ENCODE assay signal across 39 cellular contexts in genomic region chrX:151700581-151700980, GRCh38. TPM values are rescaled to one million over a fixed set of nuclear protein-coding genes. Genes with fewer than 3 reads are reported as not detected.
"Had no signal": no experiment of that assay in that cellular context is flagged by ENCODE, and none has a peak within 500 bp of the region (broad histone marks: within the 10 kb centered on the region; RNA-seq: fewer than 3 reads in every experiment).

No MANE protein-coding gene starts in this region.

- H3K4me3 ChIP-seq: adrenal gland, body of pancreas, breast epithelium had no signal

- H3K27ac ChIP-seq: adrenal gland, body of pancreas, brain microvascular endothelial cell, breast epithelium, VCaP had no signal

- H3K36me3 ChIP-seq: adrenal gland, brain microvascular endothelial cell, breast epithelium had no signal

- DNase-seq: activated B cell treated with CpG ODN at 0.5 μM for 24 hours; activated CD4-positive, alpha-beta memory T cell treated with anti-CD3 and anti-CD28 coated beads for 36 hours; activated CD4-positive, alpha-beta T cell treated with anti-CD3 and anti-CD28 coated beads for 4 hours; activated CD4-positive, alpha-beta T cell treated with anti-CD3 and anti-CD28 coated beads, Interleukin-2, amount 10 ng/mL, durations not matched to agents 24 days and 14 days; activated CD4-positive, alpha-beta T cell treated with anti-CD3 and anti-CD28 coated beads, Interleukin-2, amount 50 U/mL, for 1 hour; activated CD4-positive, alpha-beta T cell treated with anti-CD3 and anti-CD28 coated beads, Interleukin-2, amount 50 U/mL, for 4 hours; activated CD4-positive, CD25-positive, alpha-beta regulatory T cell treated with anti-CD3 and anti-CD28 coated beads, Interleukin-2, amount 50 U/mL, for 72 hours; activated CD8-positive, alpha-beta memory T cell treated with anti-CD3 and anti-CD28 coated beads, Interleukin-2, amount 50 U/mL, for 4 hours; activated CD8-positive, alpha-beta T cell treated with anti-CD3 and anti-CD28 coated beads for 36 hours; activated effector memory CD4-positive, alpha-beta T cell treated with anti-CD3 and anti-CD28 coated beads, Interleukin-2, amount 50 U/mL, for 16 hours; activated gamma-delta T cell treated with Interleukin-2 at 50 U/mL for 16 hours; activated naive CD4-positive, alpha-beta T cell; activated naive CD4-positive, alpha-beta T cell treated with anti-CD3 and anti-CD28 coated beads for 36 hours; activated naive CD4-positive, alpha-beta T cell treated with anti-CD3 and anti-CD28 coated beads, Interleukin-2, amount 50 U/mL, for 16 hours; activated naive CD8-positive, alpha-beta T cell treated with anti-CD3 and anti-CD28 coated beads for 36 hours; activated T-cell treated with anti-CD3 and anti-CD28 coated beads for 4 hours; activated T-cell treated with anti-CD3 and anti-CD28 coated beads, Interleukin-2, amount 50 U/mL, for 1 hour; activated T-cell treated with anti-CD3 and anti-CD28 coated beads, Interleukin-2, amount 50 U/mL, for 4 hours; activated T-cell treated with anti-CD3 and anti-CD28 coated beads, Interleukin-2, amount 50 U/mL, for 72 hours; adrenal gland; amniotic stem cell; aorta; body of pancreas; brain microvascular endothelial cell; caudate nucleus; SW 1271; T-helper 1 cell; T-helper 2 cell; T-helper 9 cell had no signal

- H3K4me1 ChIP-seq: adrenal gland, body of pancreas, breast epithelium had no signal

- H3K27ac Mint-ChIP-seq: activated B cell treated with CpG ODN at 0.5 μM for 24 hours; activated CD4-positive, alpha-beta memory T cell treated with anti-CD3 and anti-CD28 coated beads for 36 hours; activated CD4-positive, alpha-beta T cell treated with anti-CD3 and anti-CD28 coated beads, Interleukin-2, amount 10 ng/mL, durations not matched to agents 24 days and 14 days; activated CD8-positive, alpha-beta T cell treated with anti-CD3 and anti-CD28 coated beads for 36 hours; activated naive CD4-positive, alpha-beta T cell treated with anti-CD3 and anti-CD28 coated beads for 36 hours; activated naive CD4-positive, alpha-beta T cell treated with anti-CD3 and anti-CD28 coated beads, Interleukin-2, amount 50 U/mL, for 72 hours; activated naive CD8-positive, alpha-beta T cell treated with anti-CD3 and anti-CD28 coated beads for 36 hours; activated T-cell treated with anti-CD3 and anti-CD28 coated beads, Interleukin-2, amount 50 U/mL, for 72 hours; activated T-helper 1 cell treated with anti-CD3 and anti-CD28 coated beads, Interleukin-12 subunit alpha, Interleukin-12 subunit beta, Interleukin-2, Interleukin-4 antibody, amounts not matched to agents 30 ng/mL and 10 ng/mL and 1 ng/mL, durations not matched to agents 14 hours and 24 hours and 36 hours; activated T-helper 17 cell treated with anti-CD3 and anti-CD28 coated beads, Interleukin-2, amount 50 U/mL, for 72 hours; T-helper 1 cell treated with Interleukin-12 subunit alpha and Interleukin-12 subunit beta and Interleukin-4 antibody, amounts not matched to agents 30 μg/mL and 1 μg/mL, for 36 hours; T-helper 2 cell treated with Interferon-gamma antibody and Interleukin-4, amounts not matched to agents 5 μg/mL and 100 μg/mL, for 36 hours had no signal

- H3K27me3 ChIP-seq: body of pancreas, brain microvascular endothelial cell had no signal

- H3K9me3 Mint-ChIP-seq: activated B cell treated with CpG ODN at 0.5 μM for 24 hours; activated CD4-positive, alpha-beta memory T cell treated with anti-CD3 and anti-CD28 coated beads for 36 hours; activated CD4-positive, alpha-beta T cell treated with anti-CD3 and anti-CD28 coated beads, Interleukin-2, amount 10 ng/mL, durations not matched to agents 24 days and 14 days; activated CD8-positive, alpha-beta T cell treated with anti-CD3 and anti-CD28 coated beads for 36 hours; activated naive CD4-positive, alpha-beta T cell treated with anti-CD3 and anti-CD28 coated beads for 36 hours; activated naive CD4-positive, alpha-beta T cell treated with anti-CD3 and anti-CD28 coated beads, Interleukin-2, amount 50 U/mL, for 72 hours; activated naive CD8-positive, alpha-beta T cell treated with anti-CD3 and anti-CD28 coated beads for 36 hours; activated T-cell treated with anti-CD3 and anti-CD28 coated beads, Interleukin-2, amount 50 U/mL, for 4 hours; activated T-cell treated with anti-CD3 and anti-CD28 coated beads, Interleukin-2, amount 50 U/mL, for 72 hours; activated T-helper 1 cell treated with anti-CD3 and anti-CD28 coated beads, Interleukin-12 subunit alpha, Interleukin-12 subunit beta, Interleukin-2, Interleukin-4 antibody, amounts not matched to agents 30 ng/mL and 10 ng/mL and 1 ng/mL, durations not matched to agents 14 hours and 24 hours and 36 hours; activated T-helper 17 cell treated with anti-CD3 and anti-CD28 coated beads, Interleukin-2, amount 50 U/mL, for 72 hours; central memory CD8-positive, alpha-beta T cell; T-helper 1 cell treated with Interleukin-12 subunit alpha and Interleukin-12 subunit beta and Interleukin-4 antibody, amounts not matched to agents 30 μg/mL and 1 μg/mL, for 36 hours; T-helper 2 cell treated with Interferon-gamma antibody and Interleukin-4, amounts not matched to agents 5 μg/mL and 100 μg/mL, for 36 hours had no signal

- H3K4me3 Mint-ChIP-seq: activated B cell treated with CpG ODN at 0.5 μM for 24 hours; activated CD4-positive, alpha-beta memory T cell treated with anti-CD3 and anti-CD28 coated beads for 36 hours; activated CD4-positive, alpha-beta T cell treated with anti-CD3 and anti-CD28 coated beads, Interleukin-2, amount 10 ng/mL, durations not matched to agents 24 days and 14 days; activated CD8-positive, alpha-beta T cell treated with anti-CD3 and anti-CD28 coated beads for 36 hours; activated naive CD4-positive, alpha-beta T cell treated with anti-CD3 and anti-CD28 coated beads for 36 hours; activated naive CD8-positive, alpha-beta T cell treated with anti-CD3 and anti-CD28 coated beads for 36 hours; activated T-cell treated with anti-CD3 and anti-CD28 coated beads, Interleukin-2, amount 50 U/mL, for 4 hours; activated T-cell treated with anti-CD3 and anti-CD28 coated beads, Interleukin-2, amount 50 U/mL, for 72 hours; activated T-helper 1 cell treated with anti-CD3 and anti-CD28 coated beads, Interleukin-12 subunit alpha, Interleukin-12 subunit beta, Interleukin-2, Interleukin-4 antibody, amounts not matched to agents 30 ng/mL and 10 ng/mL and 1 ng/mL, durations not matched to agents 14 hours and 24 hours and 36 hours; activated T-helper 17 cell treated with anti-CD3 and anti-CD28 coated beads, Interleukin-2, amount 50 U/mL, for 72 hours; central memory CD8-positive, alpha-beta T cell; T-helper 1 cell treated with Interleukin-12 subunit alpha and Interleukin-12 subunit beta and Interleukin-4 antibody, amounts not matched to agents 30 μg/mL and 1 μg/mL, for 36 hours; T-helper 2 cell treated with Interferon-gamma antibody and Interleukin-4, amounts not matched to agents 5 μg/mL and 100 μg/mL, for 36 hours had no signal

- H3K4me1 Mint-ChIP-seq: activated B cell treated with CpG ODN at 0.5 μM for 24 hours; activated CD4-positive, alpha-beta T cell treated with anti-CD3 and anti-CD28 coated beads, Interleukin-2, amount 10 ng/mL, durations not matched to agents 24 days and 14 days; activated T-helper 17 cell treated with anti-CD3 and anti-CD28 coated beads, Interleukin-2, amount 50 U/mL, for 72 hours; central memory CD8-positive, alpha-beta T cell had no signal

- H3K9me3 ChIP-seq: adrenal gland, body of pancreas, breast epithelium had no signal

- H3K27me3 Mint-ChIP-seq: central memory CD8-positive, alpha-beta T cell had no signal

- ATAC-seq: activated CD8-positive, alpha-beta T cell treated with anti-CD3 and anti-CD28 coated beads for 36 hours; activated naive CD4-positive, alpha-beta T cell treated with anti-CD3 and anti-CD28 coated beads, Interleukin-2, amount 50 U/mL, for 72 hours; activated T-cell treated with anti-CD3 and anti-CD28 coated beads, Interleukin-2, amount 50 U/mL, for 4 hours; activated T-cell treated with anti-CD3 and anti-CD28 coated beads, Interleukin-2, amount 50 U/mL, for 72 hours; activated T-helper 17 cell treated with anti-CD3 and anti-CD28 coated beads, Interleukin-2, amount 50 U/mL, for 72 hours; body of pancreas had no signal

RNA-seq across cellular contexts. Expression of gene PRRG3, which starts 5.3 kb away (rescaled TPM):
- total RNA-seq: activated B cell treated with CpG ODN at 0.5 μM for 24 hours; activated CD4-positive, alpha-beta memory T cell treated with anti-CD3 and anti-CD28 coated beads for 36 hours; activated CD4-positive, alpha-beta T cell treated with anti-CD3 and anti-CD28 coated beads, Interleukin-2, amount 10 ng/mL, durations not matched to agents 24 days and 14 days; activated CD8-positive, alpha-beta memory T cell treated with anti-CD3 and anti-CD28 coated beads for 36 hours; activated CD8-positive, alpha-beta T cell treated with anti-CD3 and anti-CD28 coated beads for 36 hours; activated naive CD4-positive, alpha-beta T cell treated with anti-CD3 and anti-CD28 coated beads for 36 hours; activated naive CD4-positive, alpha-beta T cell treated with anti-CD3 and anti-CD28 coated beads, Interleukin-2, amount 50 U/mL, for 72 hours; activated naive CD8-positive, alpha-beta T cell treated with anti-CD3 and anti-CD28 coated beads for 36 hours; activated T-cell treated with anti-CD3 and anti-CD28 coated beads, Interleukin-2, amount 50 U/mL, for 4 hours; activated T-cell treated with anti-CD3 and anti-CD28 coated beads, Interleukin-2, amount 50 U/mL, for 72 hours; activated T-helper 1 cell treated with anti-CD3 and anti-CD28 coated beads, Interleukin-12 subunit alpha, Interleukin-12 subunit beta, Interleukin-2, Interleukin-4 antibody, amounts not matched to agents 30 ng/mL and 10 ng/mL and 1 ng/mL, durations not matched to agents 14 hours and 24 hours and 36 hours; activated T-helper 17 cell treated with anti-CD3 and anti-CD28 coated beads, Interleukin-2, amount 50 U/mL, for 72 hours had no signal

RNA-seq across cellular contexts. Expression of gene FATE1, which starts 15.3 kb away (rescaled TPM):
- total RNA-seq: activated B cell treated with CpG ODN at 0.5 μM for 24 hours; activated CD4-positive, alpha-beta memory T cell treated with anti-CD3 and anti-CD28 coated beads for 36 hours; activated CD4-positive, alpha-beta T cell treated with anti-CD3 and anti-CD28 coated beads, Interleukin-2, amount 10 ng/mL, durations not matched to agents 24 days and 14 days; activated CD8-positive, alpha-beta memory T cell treated with anti-CD3 and anti-CD28 coated beads for 36 hours; activated CD8-positive, alpha-beta T cell treated with anti-CD3 and anti-CD28 coated beads for 36 hours; activated naive CD4-positive, alpha-beta T cell treated with anti-CD3 and anti-CD28 coated beads for 36 hours; activated naive CD4-positive, alpha-beta T cell treated with anti-CD3 and anti-CD28 coated beads, Interleukin-2, amount 50 U/mL, for 72 hours; activated naive CD8-positive, alpha-beta T cell treated with anti-CD3 and anti-CD28 coated beads for 36 hours; activated T-cell treated with anti-CD3 and anti-CD28 coated beads, Interleukin-2, amount 50 U/mL, for 4 hours; activated T-cell treated with anti-CD3 and anti-CD28 coated beads, Interleukin-2, amount 50 U/mL, for 72 hours; activated T-helper 1 cell treated with anti-CD3 and anti-CD28 coated beads, Interleukin-12 subunit alpha, Interleukin-12 subunit beta, Interleukin-2, Interleukin-4 antibody, amounts not matched to agents 30 ng/mL and 10 ng/mL and 1 ng/mL, durations not matched to agents 14 hours and 24 hours and 36 hours; activated T-helper 17 cell treated with anti-CD3 and anti-CD28 coated beads, Interleukin-2, amount 50 U/mL, for 72 hours; aorta; astrocyte; body of pancreas; breast epithelium had no signal

RNA-seq across cellular contexts. Expression of gene CNGA2, which starts 34.0 kb away (rescaled TPM):
- total RNA-seq: activated B cell treated with CpG ODN at 0.5 μM for 24 hours; activated CD4-positive, alpha-beta memory T cell treated with anti-CD3 and anti-CD28 coated beads for 36 hours; activated CD4-positive, alpha-beta T cell treated with anti-CD3 and anti-CD28 coated beads, Interleukin-2, amount 10 ng/mL, durations not matched to agents 24 days and 14 days; activated CD8-positive, alpha-beta memory T cell treated with anti-CD3 and anti-CD28 coated beads for 36 hours; activated CD8-positive, alpha-beta T cell treated with anti-CD3 and anti-CD28 coated beads for 36 hours; activated naive CD4-positive, alpha-beta T cell treated with anti-CD3 and anti-CD28 coated beads for 36 hours; activated naive CD4-positive, alpha-beta T cell treated with anti-CD3 and anti-CD28 coated beads, Interleukin-2, amount 50 U/mL, for 72 hours; activated naive CD8-positive, alpha-beta T cell treated with anti-CD3 and anti-CD28 coated beads for 36 hours; activated T-cell treated with anti-CD3 and anti-CD28 coated beads, Interleukin-2, amount 50 U/mL, for 4 hours; activated T-cell treated with anti-CD3 and anti-CD28 coated beads, Interleukin-2, amount 50 U/mL, for 72 hours; activated T-helper 1 cell treated with anti-CD3 and anti-CD28 coated beads, Interleukin-12 subunit alpha, Interleukin-12 subunit beta, Interleukin-2, Interleukin-4 antibody, amounts not matched to agents 30 ng/mL and 10 ng/mL and 1 ng/mL, durations not matched to agents 14 hours and 24 hours and 36 hours; activated T-helper 17 cell treated with anti-CD3 and anti-CD28 coated beads, Interleukin-2, amount 50 U/mL, for 72 hours; adrenal gland; aorta; astrocyte; body of pancreas; breast epithelium had no signal
